ENCODE assay signal across 21 cellular contexts in genomic region chr15:62846131-62846804, GRCh38.
"Had no signal": no experiment of that assay in that cellular context is flagged by ENCODE, and none has a peak within 500 bp of the region (broad histone marks: within the 10 kb centered on the region; RNA-seq: fewer than 3 reads in every experiment).

No MANE protein-coding gene starts in this region.

- H3K4me1 ChIP-seq: colonic mucosa had no signal

- DNase-seq: activated CD4-positive, alpha-beta T cell treated with anti-CD3 and anti-CD28 coated beads, Interleukin-2, amount 10 ng/mL, durations not matched to agents 7 days and 5 days; activated CD4-positive, CD25-positive, alpha-beta regulatory T cell; activated CD8-positive, alpha-beta T cell treated with anti-CD3 and anti-CD28 coated beads, Interleukin-2, amount 10 ng/mL, durations not matched to agents 7 days and 5 days; activated naive CD4-positive, alpha-beta T cell treated with anti-CD3 and anti-CD28 coated beads for 36 hours; activated T-cell treated with anti-CD3 and anti-CD28 coated beads, Interleukin-2, amount 50 U/mL, for 4 hours; brain microvascular endothelial cell; colonic mucosa; foreskin melanocyte; glutamatergic neuron; hippocampal formation; left cardiac atrium; natural killer cell; nucleus accumbens; stimulated activated CD4-positive, alpha-beta T cell treated with anti-CD3 and anti-CD28 coated beads, Interleukin-12 subunit alpha, Interleukin-12 subunit beta, amount 100 ng/mL, for 4 hours; stimulated activated CD4-positive, alpha-beta T cell treated with anti-CD3 and anti-CD28 coated beads, Interleukin-1b, Interleukin-23, amount 100 ng/mL, for 48 hours; stimulated activated naive CD8-positive, alpha-beta T cell treated with anti-CD3 and anti-CD28 coated beads, Interleukin-15, Interleukin-2, amounts not matched to agents 100 U/mL and 50 U/mL, for 24 hours; substantia nigra; T-helper 1 cell; T-helper 9 cell; tibial artery had no signal

- H3K9me3 ChIP-seq: colonic mucosa, tibial artery had no signal

- ATAC-seq: activated CD8-positive, alpha-beta T cell treated with anti-CD3 and anti-CD28 coated beads, Interleukin-2, amount 10 ng/mL, durations not matched to agents 7 days and 5 days; activated T-cell treated with anti-CD3 and anti-CD28 coated beads, Interleukin-2, amount 50 U/mL, for 4 hours; natural killer cell; stimulated activated naive CD8-positive, alpha-beta T cell treated with anti-CD3 and anti-CD28 coated beads, Interleukin-15, Interleukin-2, amounts not matched to agents 100 U/mL and 50 U/mL, for 24 hours had no signal

- H3K27me3 ChIP-seq: brain microvascular endothelial cell, colonic mucosa, tibial artery had no signal

- H3K4me3 ChIP-seq: colonic mucosa, tibial artery had no signal

- H3K36me3 ChIP-seq: brain microvascular endothelial cell, colonic mucosa had no signal

- H3K27ac ChIP-seq: brain microvascular endothelial cell, colonic mucosa, tibial artery had no signal

- FAIRE-seq: islet of Langerhans had no signal
